8 cellular contexts compared by ENCODE assay signal in the genomic region with DNA sequence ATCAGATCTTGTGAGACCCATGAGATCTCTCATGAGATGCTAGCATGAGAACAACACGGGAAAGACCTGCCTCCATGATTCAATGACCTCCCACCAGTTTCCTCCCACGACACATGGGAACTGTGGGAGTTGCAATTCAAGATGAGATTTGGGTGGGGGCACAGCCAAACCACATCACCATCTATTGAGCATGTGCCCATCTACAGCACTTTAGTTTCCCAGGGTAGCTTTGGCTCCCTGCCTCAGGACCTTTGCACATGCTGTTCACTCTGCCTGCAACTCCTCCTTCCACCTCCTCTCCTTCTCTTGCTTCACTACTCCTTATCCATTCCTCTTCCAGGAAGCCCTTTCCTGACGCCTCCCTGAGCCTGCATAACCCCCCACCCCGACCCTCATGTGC. TPM values are rescaled to one million over a fixed set of nuclear protein-coding genes. Genes with fewer than 3 reads are reported as not detected.
"Had no signal": no experiment of that assay in that cellular context is flagged by ENCODE, and none has a peak within 500 bp of the region (broad histone marks: within the 10 kb centered on the region; RNA-seq: fewer than 3 reads in every experiment).

No MANE protein-coding gene starts in this region.

- H3K4me3 ChIP-seq: GM23338, HAP-1 had no signal

- H2AFZ ChIP-seq: GM23338 had no signal

- H3K9me3 ChIP-seq: HAP-1 had no signal

- DNase-seq: H7, IMR-90, KBM-7 had no signal

- ATAC-seq: GM23338, HCT116 had no signal

- H3K4me2 ChIP-seq: GM23338 had no signal

- FAIRE-seq: HTR-8/SVneo had no signal

- H3K36me3 ChIP-seq: HAP-1 had no signal

RNA-seq across cellular contexts. Expression of a gene that starts 17.2 kb away (rescaled TPM):
- total RNA-seq: HT-29 had no signal
